ENCODE assay signal across 14 cellular contexts in genomic region chr6:134675110-134676038, GRCh38.
DNase-seq lines count a peak whose midpoint lies in the region; ATAC-seq and TF ChIP-seq lines count a peak whose summit lies in the region.
"Had no signal": no experiment of that assay in that cellular context is flagged by ENCODE, and none has a peak within 500 bp of the region (broad histone marks: within the 10 kb centered on the region; RNA-seq: fewer than 3 reads in every experiment).

No MANE protein-coding gene starts in this region.

- TF ChIP-seq CTCF in hepatocyte (IDR thresholded peaks at IDR 0.05; ENCODE audit: poor library complexity) = no peak

- H3K4me3 ChIP-seq in hepatocyte = no peak overlapping the region
- H3K4me3 ChIP-seq in aorta (ENCODE audit: low read length in 2 of 2) = no peak overlapping the region
- H3K4me3 ChIP-seq: adrenal gland had no signal

- peak overlapping the region; percentile 81 for H3K27ac ChIP-seq in hepatocyte
- no peak overlapping the region for H3K27ac ChIP-seq in aorta (ENCODE audit: low read depth in 1 of 2, low read length in 2 of 2)
- H3K27ac ChIP-seq: adrenal gland had no signal

- no peaks in the 10 kb centered on the region for H4K20me1 ChIP-seq in hepatocyte (ENCODE audit: insufficient read depth, poor library complexity, severe bottlenecking)

- ATAC-seq in HG03039 (IDR thresholded peaks at IDR 0.05; ENCODE audit: unreplicated experiment) (no peak), aorta (ENCODE audit: low FRiP score) (no peak)
- ATAC-seq: left ventricle myocardium superior, PC-3 had no signal

- no peaks in the 10 kb centered on the region for H3K27me3 ChIP-seq in hepatocyte
- no peaks in the 10 kb centered on the region for H3K27me3 ChIP-seq in aorta (ENCODE audit: control insufficient read depth in 1 of 2, insufficient read depth in 2 of 2, low read length in 1 of 2)
- H3K27me3 ChIP-seq: adrenal gland had no signal

- peak; percentile 58 for DNase-seq in DMS153 treated with DMSO at 0.1 percent for 48 hours (lab: John Stamatoyannopoulos, UW; ENCODE audit: unreplicated experiment)
- peak; percentile 91 to 99 (median 93) for DNase-seq in NCI-H1417 (lab: John Stamatoyannopoulos, UW)
- DNase-seq in NCI-H510A (lab: John Stamatoyannopoulos, UW) = peak; percentile 21
- no peak for DNase-seq in hepatocyte (ENCODE audit: low spot score)
- no peak for DNase-seq in aorta
- no peak for DNase-seq in activated CD4-positive, CD25-positive, alpha-beta regulatory T cell treated with anti-CD3 and anti-CD28 coated beads, Interleukin-2, amount 50 U/mL, for 72 hours
- no peak for DNase-seq in NCI-H82 (lab: John Stamatoyannopoulos, UW)
- DNase-seq: adrenal gland; foreskin melanocyte; KG1; left ventricle myocardium superior; PC-3; stimulated activated CD4-positive, alpha-beta T cell treated with anti-CD3 and anti-CD28 coated beads, Interleukin-12 subunit alpha, Interleukin-12 subunit beta, amount 100 ng/mL, for 4 hours had no signal

- WGBS in hepatocyte (ENCODE audit: low lambda C conversion rate, missing lambda C conversion rate) = 86% methylated on average over 11 of the region's 11 CpGs
- WGBS in aorta, 2 donors = 65 to 73% methylated on average over 11 of the region's 11 CpGs

- no peak overlapping the region for H3K4me2 ChIP-seq in hepatocyte

- H3K36me3 ChIP-seq in hepatocyte (replicated peaks; ENCODE audit: insufficient read depth, low read depth) (no peaks in the 10 kb centered on the region), aorta (ENCODE audit: control insufficient read depth in 1 of 2, insufficient read depth in 2 of 2, low read length in 1 of 2) (no peaks in the 10 kb centered on the region)
- H3K36me3 ChIP-seq: adrenal gland had no signal

- no peaks in the 10 kb centered on the region for H3K79me2 ChIP-seq in hepatocyte

- no peaks in the 10 kb centered on the region for H3K9me2 ChIP-seq in hepatocyte (replicated peaks; ENCODE audit: insufficient read depth)

- intact Hi-C loops in aorta (cut with DNase I) = no loop called here

- H2AFZ ChIP-seq in hepatocyte = no peak overlapping the region

- H3K9me3 ChIP-seq in hepatocyte (ENCODE audit: low read depth) (no peaks in the 10 kb centered on the region), aorta (ENCODE audit: control insufficient read depth, low read length) (no peaks in the 10 kb centered on the region)
- H3K9me3 ChIP-seq: adrenal gland had no signal

- peaks cover 31% of the 10 kb centered on the region for H3K4me1 ChIP-seq in hepatocyte (ENCODE audit: insufficient read depth)
- H3K4me1 ChIP-seq in aorta (ENCODE audit: control insufficient read depth in 1 of 2, insufficient read depth in 2 of 2, low read length in 2 of 2) = no peaks in the 10 kb centered on the region
- H3K4me1 ChIP-seq: adrenal gland had no signal

Comparison
In these comparisons a context has a peak if more than half of its experiments do, and no peak if none do; other contexts are left out.
1. DNase-seq: peak in DMS153 treated with DMSO at 0.1 percent for 48 hours (single experiment), NCI-H1417 (3 of 3) and NCI-H510A (single experiment); none in hepatocyte (single experiment), aorta (0 of 2), activated CD4-positive, CD25-positive, alpha-beta regulatory T cell treated with anti-CD3 and anti-CD28 coated beads, Interleukin-2, amount 50 U/mL, for 72 hours (single experiment) and NCI-H82 (single experiment).